Comparison of ENCODE assay signal across 3 cellular contexts in genomic region chr9:131543141-131543540, GRCh38.
TF ChIP-seq lines count a peak whose summit lies in the region.

No MANE protein-coding gene starts in this region.

TF ChIP-seq in HepG2, 621 proteins besides CTCF, POLR2A, EP300 and RAD21:
- no peak for TF ChIP-seq HINFP (CRISPR knock-in tag; IDR thresholded peaks at IDR 0.05; ENCODE audit: low read depth)
- peak; percentile 30; the same call in 1 of the 2 replicates for TF ChIP-seq ZNF136 (CRISPR knock-in tag; IDR thresholded peaks at IDR 0.05; ENCODE audit: low read depth)
- no peak for TF ChIP-seq ZNF496 (CRISPR knock-in tag; IDR thresholded peaks at IDR 0.05; ENCODE audit: insufficient replicate concordance)
- TF ChIP-seq ZNF317 (CRISPR knock-in tag; IDR thresholded peaks at IDR 0.05): peak; percentile 99
- no peak for TF ChIP-seq KAT8 (CRISPR knock-in tag; IDR thresholded peaks at IDR 0.05)
TF ChIP-seq in HepG2: peak in this region for 2.

TF ChIP-seq in HEK293T, 16 proteins besides CTCF, POLR2A, EP300 and RAD21:
- TF ChIP-seq FOXA1 (IDR thresholded peaks at IDR 0.05): no peak
- no peak for TF ChIP-seq ELF4 (IDR thresholded peaks at IDR 0.05)
- TF ChIP-seq L3MBTL2 (conservative IDR thresholded peaks at IDR 0.05): no peak
- TF ChIP-seq ZNF384 (IDR thresholded peaks at IDR 0.05): peak; percentile 62; the same call in 1 of the 2 replicates
- no peak for TF ChIP-seq BHLHE40 (IDR thresholded peaks at IDR 0.05; ENCODE audit: borderline replicate concordance)
- no peak for TF ChIP-seq CTBP1 (IDR thresholded peaks at IDR 0.05; ENCODE audit: borderline replicate concordance)

TF ChIP-seq in WTC11, 78 proteins besides CTCF, POLR2A, EP300 and RAD21:
- TF ChIP-seq ZNF317 (CRISPR knock-in tag; IDR thresholded peaks at IDR 0.05; ENCODE audit: borderline replicate concordance, low read depth): peak; percentile 98
- TF ChIP-seq MYBL2 (CRISPR knock-in tag; IDR thresholded peaks at IDR 0.05): no peak
